Comparison of ENCODE assay signal across 8 cellular contexts in genomic region chr15:80988148-80988796, GRCh38. TPM values are rescaled to one million over a fixed set of nuclear protein-coding genes. Genes with fewer than 3 reads are reported as not detected.
A peak's percentile ranks its signal among the peaks of the same experiment; 100 is the strongest.
DNase-seq lines count a peak whose midpoint lies in the region; ATAC-seq and TF ChIP-seq lines count a peak whose summit lies in the region.

No MANE protein-coding gene starts in this region.

- peak overlapping the region; percentile 94 to 95 for H3K27ac Mint-ChIP-seq in natural killer cell

- intact Hi-C loops in natural killer cell (cut with micrococcal nuclease): no loop called here

- peak overlapping the region; percentile 76 to 85 for H3K9ac ChIP-seq in duodenal mucosa (ENCODE audit: low read depth in 1 of 2, low read length in 2 of 2)

- TF ChIP-seq CTCF in BE2C (IDR thresholded peaks at IDR 0.05; ENCODE audit: low read depth, low read length) (no peak), LNCaP clone FGC (IDR thresholded peaks at IDR 0.05; ENCODE audit: control insufficient read depth, extremely low read depth, insufficient read depth) (no peak), natural killer cell (IDR thresholded peaks at IDR 0.05) (no peak), GM10266 (IDR thresholded peaks at IDR 0.05; ENCODE audit: control insufficient read depth, insufficient read depth, low read depth, missing control alignments) (no peak)

- DNase-seq in BE2C (no peak), LNCaP clone FGC (ENCODE audit: low read depth) (no peak), natural killer cell (no peak), NCI-H446 treated with DMSO at 0.1 percent for 48 hours (lab: John Stamatoyannopoulos, UW) (no peak), GM10266 (ENCODE audit: extremely low spot score) (no peak), COR-L47 (lab: John Stamatoyannopoulos, UW) (no peak), hippocampal formation (lab: John Stamatoyannopoulos, UW) (no peak)

- peaks cover 49 to 55% of the 10 kb centered on the region in 2 donors for H3K4me1 Mint-ChIP-seq in natural killer cell

- H3K36me3 Mint-ChIP-seq in natural killer cell: no peaks in the 10 kb centered on the region

- H3K36me3 ChIP-seq in BE2C: no peaks in the 10 kb centered on the region
- no peaks in the 10 kb centered on the region for H3K36me3 ChIP-seq in duodenal mucosa (ENCODE audit: control insufficient read depth in 1 of 2, insufficient read depth in 2 of 2, low read length in 2 of 2)

- H3K27me3 ChIP-seq in BE2C (no peaks in the 10 kb centered on the region), duodenal mucosa (ENCODE audit: control insufficient read depth in 1 of 2, insufficient read depth in 2 of 2, low read length in 2 of 2) (no peaks in the 10 kb centered on the region)

- ATAC-seq in natural killer cell: no peak

- H3K27me3 Mint-ChIP-seq in natural killer cell (ENCODE audit: low read depth in 2 of 2): no peaks in the 10 kb centered on the region

- H3K9me3 Mint-ChIP-seq in natural killer cell: no peaks in the 10 kb centered on the region

- H3K4me3 ChIP-seq in BE2C (ENCODE audit: low read depth, low read length): peak overlapping the region; percentile 99
- peak overlapping the region; percentile 86 for H3K4me3 ChIP-seq in LNCaP clone FGC (ENCODE audit: low read depth, low read length)
- peak overlapping the region; percentile 88 to 95 for H3K4me3 ChIP-seq in duodenal mucosa (ENCODE audit: low read depth in 1 of 2, low read length in 2 of 2)

- peak overlapping the region; percentile 95 for H3K4me3 Mint-ChIP-seq in natural killer cell

- no peaks in the 10 kb centered on the region for H3K9me3 ChIP-seq in BE2C
- H3K9me3 ChIP-seq in duodenal mucosa (ENCODE audit: control insufficient read depth in 1 of 2, low read length in 2 of 2): no peaks in the 10 kb centered on the region

- no peak overlapping the region for H3K27ac ChIP-seq in duodenal mucosa (ENCODE audit: low read depth, low read length)

- no peaks in the 10 kb centered on the region for H3K4me1 ChIP-seq in BE2C
- peaks cover 14 to 19% of the 10 kb centered on the region in 2 donors for H3K4me1 ChIP-seq in duodenal mucosa (ENCODE audit: control insufficient read depth in 1 of 2, insufficient read depth in 2 of 2, low read length in 2 of 2)

RNA-seq across cellular contexts. Expression of gene MESD, which starts 1.3 kb away (rescaled TPM):
- 50.1 TPM for polyA plus RNA-seq in BE2C (2012; ENCODE audit: insufficient read depth, insufficient read length, low read depth)
- total RNA-seq in natural killer cell: 10 to 100 TPM; 14.7 to 26.0 (median 24.5) TPM

RNA-seq across cellular contexts. Expression of gene TLNRD1, which starts 12.5 kb away (rescaled TPM):
- polyA plus RNA-seq in BE2C (2012; ENCODE audit: insufficient read depth, insufficient read length, low read depth): 12.3 TPM
- total RNA-seq in natural killer cell: 10 to 100 TPM; 13.4 to 19.6 (median 17.5) TPM
